11 cellular contexts compared by ENCODE assay signal in the genomic region with DNA sequence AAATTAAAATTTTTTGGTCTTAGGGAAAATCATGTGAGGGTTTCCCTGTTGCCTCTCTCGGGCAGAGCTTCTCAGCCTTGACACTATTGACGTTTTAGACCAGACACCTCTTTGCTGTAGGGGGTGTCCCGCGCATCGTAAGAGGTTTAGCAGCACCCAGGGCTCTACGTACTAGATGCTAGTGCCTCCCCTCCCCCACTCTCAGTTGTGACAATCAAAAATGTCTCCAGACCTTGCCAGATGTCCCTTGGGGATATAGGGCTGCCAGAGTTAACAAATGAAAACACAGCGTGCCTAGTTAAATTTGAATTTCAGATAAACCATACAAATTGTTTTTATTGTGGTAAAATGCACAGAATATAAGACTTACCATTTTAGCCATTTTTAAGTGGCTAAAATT.
A peak's percentile ranks its signal among the peaks of the same experiment; 100 is the strongest.
DNase-seq lines count a peak whose midpoint lies in the region; ATAC-seq and TF ChIP-seq lines count a peak whose summit lies in the region.
"Had no signal": no experiment of that assay in that cellular context is flagged by ENCODE, and none has a peak within 500 bp of the region (broad histone marks: within the 10 kb centered on the region; RNA-seq: fewer than 3 reads in every experiment).

No MANE protein-coding gene starts in this region.

- TF ChIP-seq EP300 in esophagus muscularis mucosa (IDR thresholded peaks at IDR 0.05), result no peak

- peaks cover 15 to 23% (median 23%) of the 10 kb centered on the region in 4 donors for H3K4me1 ChIP-seq in esophagus muscularis mucosa

- no peaks in the 10 kb centered on the region for H3K36me3 ChIP-seq in esophagus muscularis mucosa

- H3K4me3 ChIP-seq in dorsolateral prefrontal cortex, result peak overlapping the region in 32 of 59 donors; percentile 0 to 50 (median 21)
- no peak overlapping the region for H3K4me3 ChIP-seq in esophagus muscularis mucosa

- intact Hi-C loops in dorsolateral prefrontal cortex (cut with DNase I), result no loop called here
- intact Hi-C loops in esophagus muscularis mucosa (cut with DNase I), result no loop called here

- WGBS in esophagus muscularis mucosa, result 73% methylated on average over 7 of the region's 7 CpGs

- ATAC-seq in GM21447 (IDR thresholded peaks at IDR 0.05; ENCODE audit: unreplicated experiment), result no peak

- H3K27me3 ChIP-seq in dorsolateral prefrontal cortex (no peaks in the 10 kb centered on the region), esophagus muscularis mucosa (no peaks in the 10 kb centered on the region)

- TF ChIP-seq CTCF in dorsolateral prefrontal cortex (IDR thresholded peaks at IDR 0.05 in 54 of 56, conservative IDR thresholded peaks at IDR 0.05 in 2 of 56; ENCODE audit: low read depth in 1 of 56, partially characterized antibody in 56 of 56), result no peak
- TF ChIP-seq CTCF in esophagus muscularis mucosa (IDR thresholded peaks at IDR 0.05), result no peak

- no peak for TF ChIP-seq POLR2A in esophagus muscularis mucosa (IDR thresholded peaks at IDR 0.05; ENCODE audit: low read depth)

- no peaks in the 10 kb centered on the region for H3K9me3 ChIP-seq in esophagus muscularis mucosa

- peak; percentile 26 for DNase-seq in NCI-H2227 (lab: John Stamatoyannopoulos, UW; ENCODE audit: unreplicated experiment)
- no peak for DNase-seq in NCI-H2227 treated with DMSO at 0.1 percent for 48 hours (lab: John Stamatoyannopoulos, UW)
- DNase-seq in NCI-H2171 treated with DMSO at 0.1 percent for 48 hours (lab: John Stamatoyannopoulos, UW), result peak; percentile 73
- no peak for DNase-seq in dorsolateral prefrontal cortex
- DNase-seq in pons (ENCODE audit: low spot score), result peak; percentile 16
- no peak for DNase-seq in esophagus muscularis mucosa (ENCODE audit: extremely low spot score)
- no peak for DNase-seq in EL
- DNase-seq: ACHN, H7, Kasumi-1 had no signal

- H3K27ac ChIP-seq in dorsolateral prefrontal cortex (peak overlapping the region in 19 of 59 donors; percentile 8 to 67 (median 24)), esophagus muscularis mucosa (replicated peaks in 1 of 4) (peak overlapping the region in 2 of 4 donors; percentile 26 to 45)

Comparison
In these comparisons a context has a peak if more than half of its experiments do, and no peak if none do; other contexts are left out.
1. DNase-seq: peak in NCI-H2227 (single experiment), NCI-H2171 treated with DMSO at 0.1 percent for 48 hours (single experiment) and pons (single experiment); none in NCI-H2227 treated with DMSO at 0.1 percent for 48 hours (single experiment), dorsolateral prefrontal cortex (0 of 10), esophagus muscularis mucosa (single experiment) and EL (single experiment).
2. H3K4me3 ChIP-seq: peak in dorsolateral prefrontal cortex (32 of 59); none in esophagus muscularis mucosa (0 of 4).